9 cellular contexts compared by ENCODE assay signal in genomic region chr10:85612378-85612775, GRCh38.
DNase-seq lines count a peak whose midpoint lies in the region; ATAC-seq and TF ChIP-seq lines count a peak whose summit lies in the region.
"Had no signal": no experiment of that assay in that cellular context is flagged by ENCODE, and none has a peak within 500 bp of the region (broad histone marks: within the 10 kb centered on the region; RNA-seq: fewer than 3 reads in every experiment).

No MANE protein-coding gene starts in this region.

- no peaks in the 10 kb centered on the region for H3K79me2 ChIP-seq in H9 (ENCODE audit: insufficient read depth, low read length)

- no peak overlapping the region for H3K18ac ChIP-seq in H9 (ENCODE audit: insufficient read length, low read depth, low read length)

- H3K27me3 ChIP-seq in brain microvascular endothelial cell (replicated peaks) (no peaks in the 10 kb centered on the region), H9 (ENCODE audit: insufficient read depth, low read length) (no peaks in the 10 kb centered on the region)

- no peak overlapping the region for H3K4me2 ChIP-seq in H9 (ENCODE audit: insufficient read depth, insufficient read length, low read length)

- no peaks in the 10 kb centered on the region for H3K23me2 ChIP-seq in H9 (ENCODE audit: insufficient read length, low read depth, low read length, poor library complexity, severe bottlenecking)

- peak overlapping the region; percentile 75 for H3K4me3 Mint-ChIP-seq in activated naive CD4-positive, alpha-beta T cell treated with anti-CD3 and anti-CD28 coated beads, Interleukin-2, amount 50 U/mL, for 24 hours
- H3K4me3 Mint-ChIP-seq in H9, result no peak overlapping the region

- H2AK5ac ChIP-seq in H9 (ENCODE audit: insufficient read length, low read length), result no peak overlapping the region

- DNase-seq in GM12864 (ENCODE audit: low read depth), result peak; percentile 31
- DNase-seq in HT1080 (ENCODE audit: low read depth), result peak; percentile 26
- no peak for DNase-seq in brain microvascular endothelial cell
- DNase-seq in NCI-H774 (lab: John Stamatoyannopoulos, UW), result no peak
- no peak for DNase-seq in AG20443 (ENCODE audit: low spot score)
- DNase-seq in H9, result no peak

- in situ Hi-C loops in brain microvascular endothelial cell (cut with HindIII; ENCODE audit: low pct_ligation_motif_present, low sequenced_read_pairs), result no loop called here

- H2BK12ac ChIP-seq in H9 (ENCODE audit: insufficient read length, low read depth, low read length), result no peak overlapping the region

- no peak overlapping the region for H2BK20ac ChIP-seq in H9 (ENCODE audit: low read depth, low read length, poor library complexity, severe bottlenecking)

- no peak overlapping the region for H3K14ac ChIP-seq in H9 (ENCODE audit: insufficient read depth, low read length)

- ATAC-seq in GM21528 (IDR thresholded peaks at IDR 0.05; ENCODE audit: low FRiP score, unreplicated experiment), result peak; percentile 86

- no peaks in the 10 kb centered on the region for H3K36me3 Mint-ChIP-seq in activated naive CD4-positive, alpha-beta T cell treated with anti-CD3 and anti-CD28 coated beads, Interleukin-2, amount 50 U/mL, for 24 hours
- no peaks in the 10 kb centered on the region for H3K36me3 Mint-ChIP-seq in H9 (ENCODE audit: insufficient read depth in 1 of 3, low read depth in 3 of 3)

- H3K79me1 ChIP-seq in H9 (ENCODE audit: insufficient read depth, low read depth, low read length, poor library complexity, severe bottlenecking), result no peaks in the 10 kb centered on the region

- no peak overlapping the region for H3K23ac ChIP-seq in H9 (ENCODE audit: insufficient read length, low read depth, low read length)

- no peaks in the 10 kb centered on the region for H3K27me3 Mint-ChIP-seq in activated naive CD4-positive, alpha-beta T cell treated with anti-CD3 and anti-CD28 coated beads, Interleukin-2, amount 50 U/mL, for 24 hours
- H3K27me3 Mint-ChIP-seq in H9 (ENCODE audit: low read depth), result peaks cover 2% of the 10 kb centered on the region; the same call in 1 of the 2 replicates

- no peaks in the 10 kb centered on the region for H4K20me1 ChIP-seq in H9 (ENCODE audit: control insufficient read depth, insufficient read depth, insufficient read length)

- no peak overlapping the region for H4K91ac ChIP-seq in H9 (ENCODE audit: insufficient read length, low read depth, low read length)

- H3T11ph ChIP-seq in H9 (ENCODE audit: low read length), result no peak overlapping the region

- no peak overlapping the region for H4K8ac ChIP-seq in H9 (replicated peaks; ENCODE audit: insufficient read length, low read depth, low read length)

- WGBS in H9 (ENCODE audit: extremely low coverage, insufficient read length, low lambda C conversion rate), result no CpG with 5 or more reads among the region's 3 CpGs

- no peak overlapping the region for H3K56ac ChIP-seq in H9 (ENCODE audit: insufficient read length, low read depth, low read length)

- H3K9me3 Mint-ChIP-seq in activated naive CD4-positive, alpha-beta T cell treated with anti-CD3 and anti-CD28 coated beads, Interleukin-2, amount 50 U/mL, for 24 hours, result no peaks in the 10 kb centered on the region
- H3K9me3 Mint-ChIP-seq in H9, result no peaks in the 10 kb centered on the region

- H4K5ac ChIP-seq in H9 (ENCODE audit: insufficient read length, low read depth, low read length), result no peak overlapping the region

- no peak overlapping the region for H3K4ac ChIP-seq in H9 (ENCODE audit: low read depth, low read length)

- H3K9me3 ChIP-seq in H9 (ENCODE audit: control insufficient read depth, low read depth, low read length), result no peaks in the 10 kb centered on the region

- no peak overlapping the region for H3K9ac ChIP-seq in H9 (ENCODE audit: extremely low read depth, insufficient read length, low read length)

- H3K36me3 ChIP-seq in brain microvascular endothelial cell (replicated peaks), result no peaks in the 10 kb centered on the region

- H3K4me1 ChIP-seq in H9 (ENCODE audit: insufficient read depth, low read length), result no peaks in the 10 kb centered on the region

- no peak overlapping the region for H2AFZ ChIP-seq in H9 (ENCODE audit: low read length)

- no peak overlapping the region for H3K27ac ChIP-seq in brain microvascular endothelial cell
- H3K27ac ChIP-seq in H9 (ENCODE audit: insufficient read length, low read depth, low read length), result no peak overlapping the region
- H3K27ac ChIP-seq: VCaP had no signal

- H3K27ac Mint-ChIP-seq in activated naive CD4-positive, alpha-beta T cell treated with anti-CD3 and anti-CD28 coated beads, Interleukin-2, amount 50 U/mL, for 24 hours, result peak overlapping the region; percentile 52
- H3K27ac Mint-ChIP-seq in H9, result no peak overlapping the region

- no peak for TF ChIP-seq CTCF in GM12864 (IDR thresholded peaks at IDR 0.05; ENCODE audit: low read depth, low read length, missing control alignments)
- TF ChIP-seq CTCF in brain microvascular endothelial cell (IDR thresholded peaks at IDR 0.05; ENCODE audit: low read depth, low read length, missing control alignments), result no peak
- no peak for TF ChIP-seq CTCF in H9 (conservative IDR thresholded peaks at IDR 0.05)

- no peak overlapping the region for H2BK15ac ChIP-seq in H9 (ENCODE audit: low read depth, low read length)

- no peak overlapping the region for H2BK120ac ChIP-seq in H9 (ENCODE audit: low read depth, low read length, poor library complexity, severe bottlenecking)

- H2BK5ac ChIP-seq in H9 (ENCODE audit: insufficient read length, low read length), result no peak overlapping the region

- peaks cover 58% of the 10 kb centered on the region for H3K4me1 Mint-ChIP-seq in activated naive CD4-positive, alpha-beta T cell treated with anti-CD3 and anti-CD28 coated beads, Interleukin-2, amount 50 U/mL, for 24 hours
- 0 out of 4 replicates have a peak, but pooled peaks cover 0 to 2% of the 10 kb centered on the region in 2 experiments for H3K4me1 Mint-ChIP-seq in H9

- H3K4me3 ChIP-seq in GM12864 (ENCODE audit: low read depth, low read length) (no peak overlapping the region), brain microvascular endothelial cell (ENCODE audit: low read depth, low read length) (no peak overlapping the region)

Comparison
In these comparisons a context has a peak if more than half of its experiments do, and no peak if none do; other contexts are left out.
1. DNase-seq: peak in GM12864 (single experiment) and HT1080 (single experiment); none in brain microvascular endothelial cell (single experiment), NCI-H774 (single experiment), AG20443 (single experiment) and H9 (single experiment).